8 cellular contexts compared by ENCODE assay signal in the genomic region with DNA sequence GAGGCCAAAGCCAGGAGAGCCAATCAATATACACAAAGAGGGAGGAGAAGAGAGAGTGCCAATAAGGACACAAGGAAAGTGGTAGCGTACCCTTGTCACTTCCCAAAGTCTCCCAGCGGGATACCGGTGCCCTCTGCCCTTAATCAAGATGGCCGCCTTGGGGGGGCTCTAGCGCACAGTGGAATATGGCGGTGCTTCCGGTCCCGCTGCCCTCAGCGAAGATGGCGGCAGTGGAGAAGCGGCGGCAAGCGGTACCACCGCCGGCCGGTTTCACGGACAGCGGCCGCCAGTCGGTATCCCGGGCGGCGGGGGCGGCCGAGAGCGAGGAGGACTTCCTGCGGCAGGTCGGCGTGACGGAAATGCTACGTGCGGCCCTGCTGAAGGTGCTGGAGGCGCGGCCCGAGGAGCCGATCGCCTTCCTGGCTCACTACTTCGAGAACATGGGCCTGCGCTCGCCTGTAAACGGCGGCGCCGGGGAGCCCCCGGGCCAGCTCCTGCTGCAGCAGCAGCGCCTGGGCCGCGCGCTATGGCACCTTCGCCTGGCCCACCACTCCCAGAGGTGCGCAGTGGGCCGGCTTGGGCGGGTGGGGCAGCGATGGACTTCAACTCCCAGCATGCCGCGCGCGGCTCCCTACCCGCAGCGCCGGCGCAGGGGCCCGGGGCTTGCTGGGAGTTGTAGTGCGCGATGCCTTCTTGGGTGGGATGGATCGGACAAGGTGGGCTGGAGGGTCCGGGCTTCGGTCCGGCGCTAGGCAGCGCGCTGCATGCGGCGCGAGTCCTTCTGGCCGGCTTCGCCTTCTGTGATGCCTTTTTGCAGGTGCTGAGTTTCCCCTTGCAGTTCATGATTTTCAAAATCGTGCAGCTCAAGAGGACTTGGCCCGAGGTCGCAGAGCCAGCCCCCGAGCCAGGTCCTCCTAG. TPM values are rescaled to one million over a fixed set of nuclear protein-coding genes. Genes with fewer than 3 reads are reported as not detected.
A peak's percentile ranks its signal among the peaks of the same experiment; 100 is the strongest.
DNase-seq lines count a peak whose midpoint lies in the region; ATAC-seq and TF ChIP-seq lines count a peak whose summit lies in the region.

A gene with protein sequence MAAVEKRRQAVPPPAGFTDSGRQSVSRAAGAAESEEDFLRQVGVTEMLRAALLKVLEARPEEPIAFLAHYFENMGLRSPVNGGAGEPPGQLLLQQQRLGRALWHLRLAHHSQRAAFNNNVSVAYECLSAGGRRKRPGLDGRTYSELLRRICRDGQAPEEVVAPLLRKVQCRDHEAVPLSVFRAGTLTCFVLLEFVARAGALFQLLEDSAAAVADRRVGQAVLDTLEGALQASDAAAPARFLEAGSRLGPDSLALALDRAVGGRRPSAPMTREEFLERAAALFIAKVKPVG (plus strand): TSS at position 212 of the 918 bp plus-strand sequence. CDS start 10 bp downstream, at position 222.

- peak within 1 kb of the TSS; percentile 96 for H2AFZ ChIP-seq in OCI-LY3 (ENCODE audit: low read depth, low read length)

- H3K4me2 ChIP-seq in OCI-LY3 (ENCODE audit: low read length): peak within 1 kb of the TSS; percentile 93

- no peaks in the 10 kb centered on the region for H3K27me3 ChIP-seq in OCI-LY3 (ENCODE audit: low read depth, low read length)
- H3K27me3 ChIP-seq in mucosa of stomach (ENCODE audit: control insufficient read depth, insufficient read depth, low read length): no peaks in the 10 kb centered on the region

- DNase-seq in COLO668 (lab: John Stamatoyannopoulos, UW; ENCODE audit: unreplicated experiment): peak; percentile 97
- DNase-seq in activated T-cell treated with anti-CD3 and anti-CD28 coated beads for 48 hours (ENCODE audit: low read depth): peak; percentile 81
- DNase-seq in epithelial cell of proximal tubule (ENCODE audit: low read depth): peak; percentile 99
- DNase-seq in stimulated activated CD8-positive, alpha-beta memory T cell treated with anti-CD3 and anti-CD28 coated beads, Interleukin-7, amount 100 ng/mL, for 1 hour (ENCODE audit: low read depth in 2 of 2): peak; percentile 45

- ATAC-seq in GM19452 (IDR thresholded peaks at IDR 0.05; ENCODE audit: unreplicated experiment) (peak; percentile 57), HG03571 (IDR thresholded peaks at IDR 0.05; ENCODE audit: unreplicated experiment) (peak; percentile 50)

- H3K9ac ChIP-seq in OCI-LY3 (ENCODE audit: low read length) (peak within 1 kb of the TSS; percentile 88), mucosa of stomach (ENCODE audit: low read length) (peak within 1 kb of the TSS; percentile 77)

- peak within 1 kb of the TSS; percentile 83 for H3K27ac ChIP-seq in OCI-LY3 (ENCODE audit: low read length)

- H3K9me3 ChIP-seq in OCI-LY3 (ENCODE audit: insufficient read depth, low read length): no peaks in the 10 kb centered on the region; the same call in 1 of the 2 replicates
- H3K9me3 ChIP-seq in mucosa of stomach (ENCODE audit: control insufficient read depth, low read length): no peaks in the 10 kb centered on the region

- TF ChIP-seq CTCF in OCI-LY3 (IDR thresholded peaks at IDR 0.05; ENCODE audit: low read depth, low read length): no peak
- no peak for TF ChIP-seq CTCF in epithelial cell of proximal tubule (conservative IDR thresholded peaks at IDR 0.05; ENCODE audit: low read depth, low read length)

- H3K36me3 ChIP-seq in OCI-LY3 (replicated peaks; ENCODE audit: low read depth, low read length): no peaks in the 10 kb centered on the region
- no peaks in the 10 kb centered on the region for H3K36me3 ChIP-seq in mucosa of stomach (ENCODE audit: control insufficient read depth, insufficient read depth, low read length)

- no peaks in the 10 kb centered on the region for H4K20me1 ChIP-seq in OCI-LY3 (ENCODE audit: insufficient read depth, low read length)

- H3K4me3 ChIP-seq in OCI-LY3 (ENCODE audit: low read length) (peak within 1 kb of the TSS; percentile 82), epithelial cell of proximal tubule (ENCODE audit: low read depth, low read length) (peak within 1 kb of the TSS; percentile 95), mucosa of stomach (ENCODE audit: low read length) (peak within 1 kb of the TSS; percentile 60)

- peaks cover 27% of the 10 kb centered on the region for H3K4me1 ChIP-seq in OCI-LY3 (ENCODE audit: low read length)
- peaks cover 25% of the 10 kb centered on the region for H3K4me1 ChIP-seq in mucosa of stomach (ENCODE audit: control insufficient read depth, insufficient read depth, low read length)

- H3K79me2 ChIP-seq in OCI-LY3 (ENCODE audit: low read length): peaks cover 12% of the 10 kb centered on the region

RNA-seq across cellular contexts. Expression of the gene that starts here (rescaled TPM):
- total RNA-seq in epithelial cell of proximal tubule: 56.4 and 78.1 TPM in 2 replicates

Comparison
In these comparisons a context has a peak if more than half of its experiments do, and no peak if none do; other contexts are left out.
1. Peak in every context shown above with its lines: DNase-seq, ATAC-seq, H3K4me3 ChIP-seq and H3K27ac ChIP-seq.
2. DNase-seq: peak in every context shown above with its lines; median percentile 99 in epithelial cell of proximal tubule; 97 in COLO668; 81 in activated T-cell treated with anti-CD3 and anti-CD28 coated beads for 48 hours; 45 in stimulated activated CD8-positive, alpha-beta memory T cell treated with anti-CD3 and anti-CD28 coated beads, Interleukin-7, amount 100 ng/mL, for 1 hour.